8 cellular contexts compared by ENCODE assay signal in genomic region chr7:28748934-28749584, GRCh38.
DNase-seq lines count a peak whose midpoint lies in the region; ATAC-seq and TF ChIP-seq lines count a peak whose summit lies in the region.

No MANE protein-coding gene starts in this region.

- H3K27ac ChIP-seq in DND-41 (ENCODE audit: low read length), result no peak overlapping the region
- no peak overlapping the region for H3K27ac ChIP-seq in hepatocyte
- no peak overlapping the region for H3K27ac ChIP-seq in transverse colon
- H3K27ac ChIP-seq in thyroid gland, result no peak overlapping the region
- H3K27ac ChIP-seq in CD4-positive, alpha-beta memory T cell (ENCODE audit: low read depth, low read length), result no peak overlapping the region

- H3K79me2 ChIP-seq in DND-41 (ENCODE audit: insufficient read depth, low read length) (no peaks in the 10 kb centered on the region), hepatocyte (no peaks in the 10 kb centered on the region)

- H3K4me3 Mint-ChIP-seq in CD4-positive, alpha-beta memory T cell, result no peak overlapping the region

- H3K27ac Mint-ChIP-seq in CD4-positive, alpha-beta memory T cell, result no peak overlapping the region

- TF ChIP-seq CTCF in DND-41 (IDR thresholded peaks at IDR 0.05; ENCODE audit: borderline replicate concordance, extremely low read depth, low read length, poor library complexity, severe bottlenecking) (no peak), hepatocyte (IDR thresholded peaks at IDR 0.05; ENCODE audit: poor library complexity) (no peak), transverse colon (IDR thresholded peaks at IDR 0.05) (no peak), thyroid gland (IDR thresholded peaks at IDR 0.05) (no peak)

- H3K36me3 ChIP-seq in DND-41 (ENCODE audit: insufficient read depth, low read length) (no peaks in the 10 kb centered on the region), hepatocyte (replicated peaks; ENCODE audit: insufficient read depth, low read depth) (no peaks in the 10 kb centered on the region), transverse colon (no peaks in the 10 kb centered on the region), thyroid gland (no peaks in the 10 kb centered on the region)
- H3K36me3 ChIP-seq in CD4-positive, alpha-beta memory T cell (ENCODE audit: insufficient read depth, low read length), result no peaks in the 10 kb centered on the region

- CTCF ChIA-PET in HEK293T (lab: Yijun Ruan, JAX), result interaction anchor here (0.7 kb wide), 1 partner anchor 130 kb away, joined by 3 read pairs; no protein-coding TSS in a partner anchor
- CTCF ChIA-PET in CD4-positive, alpha-beta memory T cell (lab: Charles Lee; ENCODE audit: partially characterized antibody), result no interaction called here

- POLR2A ChIA-PET in HEK293T (lab: Yijun Ruan, JAX), result interaction anchor here (0.5 to 0.9 kb wide), 2 partner anchors 38 to 337 kb away, joined by 3 read pairs; partner anchors contain the start of gene CREB5
- POLR2A ChIA-PET in CD4-positive, alpha-beta memory T cell (lab: Charles Lee; ENCODE audit: partially characterized antibody), result no interaction called here

- H3K4me1 ChIP-seq in DND-41 (ENCODE audit: insufficient read depth, low read length), result no peaks in the 10 kb centered on the region
- no peaks in the 10 kb centered on the region for H3K4me1 ChIP-seq in hepatocyte (ENCODE audit: insufficient read depth)
- H3K4me1 ChIP-seq in transverse colon, result no peaks in the 10 kb centered on the region
- no peaks in the 10 kb centered on the region for H3K4me1 ChIP-seq in thyroid gland
- no peaks in the 10 kb centered on the region for H3K4me1 ChIP-seq in CD4-positive, alpha-beta memory T cell (ENCODE audit: insufficient read depth, low read length)

- no peak overlapping the region for H3K9ac ChIP-seq in DND-41 (ENCODE audit: low read depth, low read length)

- H3K4me2 ChIP-seq in DND-41 (ENCODE audit: insufficient read depth, low read length) (no peak overlapping the region), hepatocyte (no peak overlapping the region)

- H3K27me3 Mint-ChIP-seq in CD4-positive, alpha-beta memory T cell, result peaks cover 0 to 5% of the 10 kb centered on the region in 2 donors

- H3K4me1 Mint-ChIP-seq in CD4-positive, alpha-beta memory T cell, result no peaks in the 10 kb centered on the region

- H3K9me2 ChIP-seq in hepatocyte (replicated peaks; ENCODE audit: insufficient read depth), result no peaks in the 10 kb centered on the region

- intact Hi-C loops in transverse colon (cut with DNase I; ENCODE audit: low total_unique reads) (no loop called here), thyroid gland (cut with DNase I) (no loop called here)
- intact Hi-C loops in CD4-positive, alpha-beta memory T cell (cut with micrococcal nuclease), result no loop called here

- H3K9me3 Mint-ChIP-seq in CD4-positive, alpha-beta memory T cell, result no peaks in the 10 kb centered on the region

- H4K20me1 ChIP-seq in DND-41 (ENCODE audit: insufficient read depth, low read length) (0 out of 2 replicates have a peak, but pooled peaks cover 4% of the 10 kb centered on the region), hepatocyte (ENCODE audit: insufficient read depth, poor library complexity, severe bottlenecking) (no peaks in the 10 kb centered on the region)

- DNase-seq in DND-41 (peak; percentile 4), HEK293T (ENCODE audit: extremely low spot score) (peak; percentile 40), RKO (ENCODE audit: low spot score) (peak; percentile 91), hepatocyte (ENCODE audit: low spot score) (peak; percentile 12), transverse colon (no peak), thyroid gland (no peak), ureter (ENCODE audit: low spot score) (no peak)
- no peak for DNase-seq in CD4-positive, alpha-beta memory T cell

- 57% methylated on average over 5 of the region's 5 CpGs for WGBS in hepatocyte (ENCODE audit: low lambda C conversion rate, missing lambda C conversion rate)
- WGBS in transverse colon (ENCODE audit: low coverage in 1 of 2), 2 donors, result 74 to 81% methylated on average over 5 of the region's 5 CpGs
- 92 to 95% methylated on average over 5 of the region's 5 CpGs for WGBS in thyroid gland, 2 donors

- in situ Hi-C loops in transverse colon (cut with MboI; ENCODE audit: low pct_ligation_motif_present in 1 of 4, low pct_unique_long_range_greater_than_20kb in 1 of 4, low sequenced_read_pairs in 3 of 4), result no loop called here

- H3K4me3 ChIP-seq in DND-41 (ENCODE audit: low read depth in 1 of 2, low read length in 2 of 2), result no peak overlapping the region
- no peak overlapping the region for H3K4me3 ChIP-seq in hepatocyte
- no peak overlapping the region for H3K4me3 ChIP-seq in transverse colon
- no peak overlapping the region for H3K4me3 ChIP-seq in thyroid gland (replicated peaks in 1 of 3)
- no peak overlapping the region for H3K4me3 ChIP-seq in CD4-positive, alpha-beta memory T cell (ENCODE audit: low read length in 2 of 2)

- H3K36me3 Mint-ChIP-seq in CD4-positive, alpha-beta memory T cell, result no peaks in the 10 kb centered on the region

- H2AFZ ChIP-seq in DND-41 (ENCODE audit: low read depth, low read length), result no peak overlapping the region
- no peak overlapping the region for H2AFZ ChIP-seq in hepatocyte

- H3K27me3 ChIP-seq in DND-41 (ENCODE audit: insufficient read depth, low read length, poor library complexity), result peaks cover 19% of the 10 kb centered on the region
- H3K27me3 ChIP-seq in hepatocyte, result no peaks in the 10 kb centered on the region
- H3K27me3 ChIP-seq in transverse colon, result no peaks in the 10 kb centered on the region
- no peaks in the 10 kb centered on the region for H3K27me3 ChIP-seq in thyroid gland
- no peaks in the 10 kb centered on the region for H3K27me3 ChIP-seq in CD4-positive, alpha-beta memory T cell (ENCODE audit: insufficient read depth, low read length)

- no peak for TF ChIP-seq EP300 in transverse colon (IDR thresholded peaks at IDR 0.05; ENCODE audit: low read depth)

- TF ChIP-seq POLR2A in transverse colon (IDR thresholded peaks at IDR 0.05), result no peak
- no peak for TF ChIP-seq POLR2A in thyroid gland (IDR thresholded peaks at IDR 0.05)

- no peak for ATAC-seq in DND-41 (ENCODE audit: insufficient read depth, low read depth)

- H3K9me3 ChIP-seq in DND-41 (ENCODE audit: insufficient read depth, low read length, severe bottlenecking) (no peaks in the 10 kb centered on the region), hepatocyte (ENCODE audit: low read depth) (no peaks in the 10 kb centered on the region), transverse colon (no peaks in the 10 kb centered on the region), thyroid gland (no peaks in the 10 kb centered on the region)
- no peaks in the 10 kb centered on the region for H3K9me3 ChIP-seq in CD4-positive, alpha-beta memory T cell (ENCODE audit: control insufficient read depth in 1 of 2, low read length in 2 of 2)

TF ChIP-seq in HEK293T, 16 proteins besides CTCF, POLR2A, EP300 and RAD21:
- TF ChIP-seq SP1 (IDR thresholded peaks at IDR 0.05), result no peak
- no peak for TF ChIP-seq ARNT (IDR thresholded peaks at IDR 0.05)
- peak; percentile 87 for TF ChIP-seq PKNOX1 (IDR thresholded peaks at IDR 0.05)
- TF ChIP-seq ZNF384 (IDR thresholded peaks at IDR 0.05), result no peak
- TF ChIP-seq FOXA1 (IDR thresholded peaks at IDR 0.05), result no peak
- no peak for TF ChIP-seq SUZ12 (IDR thresholded peaks at IDR 0.05)
- no peak for TF ChIP-seq NFRKB (IDR thresholded peaks at IDR 0.05)

Comparison
In these comparisons a context has a peak if more than half of its experiments do, and no peak if none do; other contexts are left out.
1. DNase-seq: peak in DND-41 (single experiment), HEK293T (single experiment), RKO (single experiment) and hepatocyte (single experiment); none in transverse colon (single experiment), thyroid gland (0 of 2), CD4-positive, alpha-beta memory T cell (0 of 5) and ureter (single experiment).